ENCODE assay signal across 17 cellular contexts in genomic region chr10:30282226-30282625, GRCh38.
A peak's percentile ranks its signal among the peaks of the same experiment; 100 is the strongest.
DNase-seq lines count a peak whose midpoint lies in the region; ATAC-seq and TF ChIP-seq lines count a peak whose summit lies in the region.
"Had no signal": no experiment of that assay in that cellular context is flagged by ENCODE, and none has a peak within 500 bp of the region (broad histone marks: within the 10 kb centered on the region; RNA-seq: fewer than 3 reads in every experiment).

No MANE protein-coding gene starts in this region.

- peaks cover 8% of the 10 kb centered on the region for H3K27me3 Mint-ChIP-seq in activated CD4-positive, alpha-beta T cell treated with anti-CD3 and anti-CD28 coated beads, Interleukin-2, amount 10 ng/mL, durations not matched to agents 24 days and 14 days
- no peaks in the 10 kb centered on the region for H3K27me3 Mint-ChIP-seq in activated CD8-positive, alpha-beta T cell treated with anti-CD3 and anti-CD28 coated beads for 36 hours

- DNase-seq in AML-193 (lab: John Stamatoyannopoulos, UW), result peak; percentile 14 to 40
- peak; percentile 36 for DNase-seq in HT1080 (ENCODE audit: low read depth)
- peak; percentile 35 to 37 for DNase-seq in dermis microvascular lymphatic vessel endothelial cell (ENCODE audit: low read depth in 2 of 2)
- peak; percentile 59 for DNase-seq in kidney tubule cell (ENCODE audit: low spot score)
- DNase-seq in thyroid gland, result no peak
- DNase-seq in activated CD4-positive, alpha-beta T cell treated with anti-CD3 and anti-CD28 coated beads, Interleukin-2, amount 10 ng/mL, durations not matched to agents 24 days and 14 days, result no peak
- no peak for DNase-seq in activated CD8-positive, alpha-beta T cell treated with anti-CD3 and anti-CD28 coated beads for 36 hours
- DNase-seq: GDM1, NCI-H1105, NCI-H2107, NCI-H510A, NCI-H748 treated with DMSO at 0.1 percent for 48 hours, SHP77 had no signal

- no peaks in the 10 kb centered on the region for H3K9me3 ChIP-seq in thyroid gland
- H3K9me3 ChIP-seq: HAP-1 had no signal

- no peak overlapping the region for H3K27ac Mint-ChIP-seq in activated CD4-positive, alpha-beta T cell treated with anti-CD3 and anti-CD28 coated beads, Interleukin-2, amount 10 ng/mL, durations not matched to agents 24 days and 14 days
- H3K27ac Mint-ChIP-seq in activated CD8-positive, alpha-beta T cell treated with anti-CD3 and anti-CD28 coated beads for 36 hours, result no peak overlapping the region

- H3K27ac ChIP-seq in thyroid gland, result no peak overlapping the region
- H3K27ac ChIP-seq: KMS-11, SK-N-MC had no signal

- POLR2A ChIA-PET in activated CD8-positive, alpha-beta T cell treated with anti-CD3 and anti-CD28 coated beads for 36 hours (lab: Charles Lee), result no interaction called here

- ATAC-seq in activated CD8-positive, alpha-beta T cell treated with anti-CD3 and anti-CD28 coated beads for 36 hours, result no peak
- ATAC-seq: GM12878 had no signal

- H3K4me1 Mint-ChIP-seq in activated CD4-positive, alpha-beta T cell treated with anti-CD3 and anti-CD28 coated beads, Interleukin-2, amount 10 ng/mL, durations not matched to agents 24 days and 14 days, result peaks cover 5% of the 10 kb centered on the region
- peaks cover 11% of the 10 kb centered on the region for H3K4me1 Mint-ChIP-seq in activated CD8-positive, alpha-beta T cell treated with anti-CD3 and anti-CD28 coated beads for 36 hours (ENCODE audit: low read depth)

- no peaks in the 10 kb centered on the region for H3K4me1 ChIP-seq in thyroid gland
- H3K4me1 ChIP-seq: HAP-1 had no signal

- H3K4me3 Mint-ChIP-seq in activated CD4-positive, alpha-beta T cell treated with anti-CD3 and anti-CD28 coated beads, Interleukin-2, amount 10 ng/mL, durations not matched to agents 24 days and 14 days, result no peak overlapping the region
- H3K4me3 Mint-ChIP-seq in activated CD8-positive, alpha-beta T cell treated with anti-CD3 and anti-CD28 coated beads for 36 hours, result no peak overlapping the region

- no peaks in the 10 kb centered on the region for H3K36me3 Mint-ChIP-seq in activated CD4-positive, alpha-beta T cell treated with anti-CD3 and anti-CD28 coated beads, Interleukin-2, amount 10 ng/mL, durations not matched to agents 24 days and 14 days (ENCODE audit: low read depth)
- H3K36me3 Mint-ChIP-seq in activated CD8-positive, alpha-beta T cell treated with anti-CD3 and anti-CD28 coated beads for 36 hours (ENCODE audit: low read depth), result no peaks in the 10 kb centered on the region

- WGBS in thyroid gland, 2 donors, result 59 to 71% methylated on average over 2 of the region's 2 CpGs

- intact Hi-C loops in thyroid gland (cut with DNase I), result no loop called here
- intact Hi-C loops in activated CD4-positive, alpha-beta T cell treated with anti-CD3 and anti-CD28 coated beads, Interleukin-2, amount 10 ng/mL, durations not matched to agents 24 days and 14 days (cut with micrococcal nuclease), result no loop called here
- intact Hi-C loops in activated CD8-positive, alpha-beta T cell treated with anti-CD3 and anti-CD28 coated beads for 36 hours (cut with micrococcal nuclease), result no loop called here

- CTCF ChIA-PET in activated CD8-positive, alpha-beta T cell treated with anti-CD3 and anti-CD28 coated beads for 36 hours (lab: Charles Lee), result no interaction called here

- H3K36me3 ChIP-seq in thyroid gland, result no peaks in the 10 kb centered on the region
- H3K36me3 ChIP-seq: HAP-1 had no signal

- TF ChIP-seq CTCF in thyroid gland (IDR thresholded peaks at IDR 0.05), result no peak
- TF ChIP-seq CTCF in activated CD8-positive, alpha-beta T cell treated with anti-CD3 and anti-CD28 coated beads for 36 hours (IDR thresholded peaks at IDR 0.05), result no peak

- H3K27me3 ChIP-seq in thyroid gland, result no peaks in the 10 kb centered on the region

- TF ChIP-seq POLR2A in thyroid gland (IDR thresholded peaks at IDR 0.05), result no peak

- H3K9me3 Mint-ChIP-seq in activated CD4-positive, alpha-beta T cell treated with anti-CD3 and anti-CD28 coated beads, Interleukin-2, amount 10 ng/mL, durations not matched to agents 24 days and 14 days, result peaks cover 6% of the 10 kb centered on the region
- peaks cover 1% of the 10 kb centered on the region for H3K9me3 Mint-ChIP-seq in activated CD8-positive, alpha-beta T cell treated with anti-CD3 and anti-CD28 coated beads for 36 hours

- no peak overlapping the region for H3K4me3 ChIP-seq in thyroid gland (replicated peaks in 1 of 3)
- H3K4me3 ChIP-seq: GM12878, HAP-1, SK-N-MC had no signal

Comparison
In these comparisons a context has a peak if more than half of its experiments do, and no peak if none do; other contexts are left out.
1. DNase-seq: peak in AML-193 (2 of 2), HT1080 (single experiment), dermis microvascular lymphatic vessel endothelial cell (2 of 2) and kidney tubule cell (single experiment); none in thyroid gland (0 of 2), activated CD4-positive, alpha-beta T cell treated with anti-CD3 and anti-CD28 coated beads, Interleukin-2, amount 10 ng/mL, durations not matched to agents 24 days and 14 days (single experiment) and activated CD8-positive, alpha-beta T cell treated with anti-CD3 and anti-CD28 coated beads for 36 hours (single experiment).